In the genomic region with DNA sequence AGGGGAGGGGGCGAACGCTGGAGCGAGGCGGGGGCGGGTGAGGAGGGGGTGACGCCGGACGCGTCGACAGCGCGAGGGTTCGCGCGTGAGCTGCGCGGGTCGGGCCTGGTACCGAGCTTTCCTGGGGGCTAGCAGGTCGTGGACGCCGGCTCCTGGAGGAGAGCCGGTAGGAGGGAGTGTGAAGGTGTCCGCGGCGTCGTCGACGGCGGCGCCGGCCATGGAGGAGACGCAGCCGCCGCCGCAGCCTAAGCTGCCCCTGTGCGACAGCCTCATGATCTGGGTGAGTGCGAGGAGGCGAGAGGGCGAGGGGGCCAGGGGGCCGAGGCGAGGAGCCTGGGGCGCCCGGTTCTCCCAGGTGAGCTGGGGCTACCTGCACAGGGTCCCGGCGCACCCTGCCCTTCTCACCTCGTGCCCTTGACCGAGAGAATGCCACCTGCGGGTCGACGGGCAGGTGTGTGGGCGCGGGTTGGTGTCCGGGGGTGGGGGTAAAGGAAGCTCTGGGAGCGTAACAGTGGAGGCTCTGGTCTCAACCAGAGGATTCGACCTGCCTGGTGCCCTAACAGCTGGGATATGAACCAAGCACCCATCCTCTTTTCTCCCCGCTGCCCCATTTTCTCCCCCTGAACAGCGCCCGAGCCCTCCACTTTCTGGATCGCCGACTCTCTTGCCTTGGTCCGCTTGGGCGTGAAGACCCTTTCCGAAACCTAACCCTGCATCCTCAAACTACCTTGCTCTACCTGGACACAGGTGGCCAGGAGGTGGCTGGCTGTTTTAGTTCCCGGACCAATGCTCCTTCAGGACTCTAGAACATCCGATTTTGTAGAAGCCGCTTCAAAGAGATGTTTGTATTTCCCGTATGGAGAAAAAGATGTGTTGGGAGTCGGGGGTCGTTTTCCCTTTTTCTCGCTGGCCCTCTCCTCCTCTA, we compare ENCODE assay signal across 9 cellular contexts. TPM values are rescaled to one million over a fixed set of nuclear protein-coding genes. Genes with fewer than 3 reads are reported as not detected.
DNase-seq lines count a peak whose midpoint lies in the region; ATAC-seq and TF ChIP-seq lines count a peak whose summit lies in the region.
"Had no signal": no experiment of that assay in that cellular context is flagged by ENCODE, and none has a peak within 500 bp of the region (broad histone marks: within the 10 kb centered on the region; RNA-seq: fewer than 3 reads in every experiment).

A gene (plus strand): TSS at position 49 of the 925 bp plus-strand sequence. CDS start 169 bp downstream, at position 218.

- DNase-seq in NCI-H69 (lab: John Stamatoyannopoulos, UW) (peak; percentile 69), chondrocyte (ENCODE audit: low spot score) (no peak), mucosa of descending colon (peak in 1 of 3 donors; percentile 70), aorta (no peak), NCI-H774 (lab: John Stamatoyannopoulos, UW) (no peak)

- H3K9me3 ChIP-seq in mucosa of descending colon, result no peaks in the 10 kb centered on the region
- H3K9me3 ChIP-seq in aorta (ENCODE audit: control insufficient read depth, low read length), result peaks cover under 1% of the 10 kb centered on the region

- H3K9me3 Mint-ChIP-seq in chondrocyte (ENCODE audit: low read depth), result no peaks in the 10 kb centered on the region

- no peak within 1 kb of the TSS for H3K27ac ChIP-seq in aorta (ENCODE audit: low read depth in 1 of 2, low read length in 2 of 2)

- H3K36me3 Mint-ChIP-seq in chondrocyte (ENCODE audit: low read depth), result peaks cover 2% of the 10 kb centered on the region

- H3K27me3 ChIP-seq in aorta (ENCODE audit: control insufficient read depth in 1 of 2, insufficient read depth in 2 of 2, low read length in 1 of 2), result no peaks in the 10 kb centered on the region

- H3K27me3 Mint-ChIP-seq in chondrocyte (ENCODE audit: low read depth), result peaks cover 18% of the 10 kb centered on the region

- intact Hi-C loops in mucosa of descending colon (cut with DNase I, micrococcal nuclease) (no loop called here), aorta (cut with DNase I) (no loop called here)

- H3K4me3 ChIP-seq in mucosa of descending colon (peak within 1 kb of the TSS; percentile 50), aorta (ENCODE audit: low read length in 2 of 2) (peak within 1 kb of the TSS; percentile 25 to 50)

- no peak within 1 kb of the TSS for H3K27ac Mint-ChIP-seq in chondrocyte (ENCODE audit: unreplicated experiment)

- no peaks in the 10 kb centered on the region for H3K36me3 ChIP-seq in mucosa of descending colon (ENCODE audit: low read depth)
- H3K36me3 ChIP-seq in aorta (ENCODE audit: control insufficient read depth in 1 of 2, insufficient read depth in 2 of 2, low read length in 1 of 2), result no peaks in the 10 kb centered on the region

- H3K4me1 ChIP-seq in mucosa of descending colon (ENCODE audit: low read depth) (peaks cover 4% of the 10 kb centered on the region), aorta (ENCODE audit: control insufficient read depth in 1 of 2, insufficient read depth in 2 of 2, low read length in 2 of 2) (peaks cover 0 to 2% of the 10 kb centered on the region in 2 donors)

- no peak for TF ChIP-seq CTCF in chondrocyte (IDR thresholded peaks at IDR 0.05)
- no peak for TF ChIP-seq CTCF in mucosa of descending colon (IDR thresholded peaks at IDR 0.05)

- peak within 1 kb of the TSS; percentile 72 for H3K4me3 Mint-ChIP-seq in chondrocyte (ENCODE audit: unreplicated experiment)

- peaks cover 4% of the 10 kb centered on the region for H3K4me1 Mint-ChIP-seq in chondrocyte (ENCODE audit: low read depth)

- peak; percentile 2 for ATAC-seq in GM18498 (IDR thresholded peaks at IDR 0.05; ENCODE audit: unreplicated experiment)
- peak; percentile 22 for ATAC-seq in GM21825 (IDR thresholded peaks at IDR 0.05; ENCODE audit: unreplicated experiment)
- peak; percentile 40 for ATAC-seq in mucosa of descending colon
- peak; percentile 62 for ATAC-seq in aorta (ENCODE audit: low FRiP score)
- no peak for ATAC-seq in HG03571 (IDR thresholded peaks at IDR 0.05; ENCODE audit: unreplicated experiment)

- WGBS in aorta, 2 donors, result 8% methylated on average over 56 to 71 of the region's 71 CpGs

RNA-seq across cellular contexts. Expression of the gene that starts here (rescaled TPM):
- total RNA-seq in chondrocyte, result 0.31 to 0.40 TPM in 2 of 3 replicates, not detected in the other
- 10 to 100 TPM; 26.9 to 58.6 (median 55.9) TPM for total RNA-seq in mucosa of descending colon
- 1 to 10 TPM in 1 of 2 donors, under 1 TPM in 1; 0.51 to 1.4 TPM for total RNA-seq in aorta
- 1 to 10 TPM in 1 of 2 donors, under 1 TPM in 1; 0.13 to 2.8 TPM for polyA plus RNA-seq in aorta
- total RNA-seq: myocyte had no signal

Comparison
In these comparisons a context has a peak if more than half of its experiments do, and no peak if none do; other contexts are left out.
1. RNA of the gene that starts here (total RNA-seq): 26.9 to 58.6 TPM in mucosa of descending colon; 0.51 to 1.4 TPM in aorta and 0.31 to 0.40 TPM in chondrocyte; every median in the first group is over 10 times any median in the second.